In the genomic region with DNA sequence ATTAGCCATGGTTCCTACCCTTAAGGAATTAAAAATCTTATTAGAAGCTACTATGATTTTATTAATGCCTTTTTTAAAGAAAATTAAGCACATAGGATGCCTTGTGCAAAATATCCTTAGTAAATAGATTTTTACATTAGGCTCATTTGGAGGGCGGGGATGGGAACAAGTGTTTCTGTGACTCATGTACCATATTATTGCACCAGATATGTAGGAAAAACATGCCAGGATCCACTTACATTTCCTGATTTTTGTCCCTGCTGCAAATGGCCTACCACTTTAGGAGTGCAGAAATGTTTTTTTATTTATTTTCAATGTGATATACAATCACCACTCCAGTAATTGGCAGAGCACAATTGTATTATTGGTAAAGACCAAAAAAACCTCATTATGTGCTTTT, we compare ENCODE assay signal across 1 cellular context.
TF ChIP-seq lines count a peak whose summit lies in the region.

No MANE protein-coding gene starts in this region.

TF ChIP-seq in IMR-90, 13 proteins besides CTCF, POLR2A, EP300 and RAD21 (continued from another document):
- TF ChIP-seq, protein P1, sequence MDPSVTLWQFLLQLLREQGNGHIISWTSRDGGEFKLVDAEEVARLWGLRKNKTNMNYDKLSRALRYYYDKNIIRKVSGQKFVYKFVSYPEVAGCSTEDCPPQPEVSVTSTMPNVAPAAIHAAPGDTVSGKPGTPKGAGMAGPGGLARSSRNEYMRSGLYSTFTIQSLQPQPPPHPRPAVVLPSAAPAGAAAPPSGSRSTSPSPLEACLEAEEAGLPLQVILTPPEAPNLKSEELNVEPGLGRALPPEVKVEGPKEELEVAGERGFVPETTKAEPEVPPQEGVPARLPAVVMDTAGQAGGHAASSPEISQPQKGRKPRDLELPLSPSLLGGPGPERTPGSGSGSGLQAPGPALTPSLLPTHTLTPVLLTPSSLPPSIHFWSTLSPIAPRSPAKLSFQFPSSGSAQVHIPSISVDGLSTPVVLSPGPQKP (IDR thresholded peaks at IDR 0.05; ENCODE audit: borderline replicate concordance, low read depth, low read length) = no peak
- TF ChIP-seq MAZ (IDR thresholded peaks at IDR 0.05; ENCODE audit: borderline replicate concordance, low read depth, low read length) (no peak), RCOR1 (IDR thresholded peaks at IDR 0.05; ENCODE audit: insufficient replicate concordance, low read length) (no peak), CEBPB (IDR thresholded peaks at IDR 0.05; ENCODE audit: low read depth, low read length) (no peak), BHLHE40 (IDR thresholded peaks at IDR 0.05; ENCODE audit: low read depth, low read length) (no peak), CHD1 (IDR thresholded peaks at IDR 0.05; ENCODE audit: low read depth, low read length) (no peak), NFE2L2 (IDR thresholded peaks at IDR 0.05; ENCODE audit: low read depth, low read length) (no peak), MXI1 (IDR thresholded peaks at IDR 0.05; ENCODE audit: borderline replicate concordance, low read depth, low read length) (no peak)
